20 cellular contexts compared by ENCODE assay signal in genomic region chr2:111675419-111676194, GRCh38.
DNase-seq lines count a peak whose midpoint lies in the region; ATAC-seq, FAIRE-seq and TF ChIP-seq lines count a peak whose summit lies in the region.
"Had no signal": no experiment of that assay in that cellular context is flagged by ENCODE, and none has a peak within 500 bp of the region (broad histone marks: within the 10 kb centered on the region; RNA-seq: fewer than 3 reads in every experiment).

No MANE protein-coding gene starts in this region.

- no peak overlapping the region for H3K4me3 ChIP-seq in MM.1S (ENCODE audit: low read length)
- no peak overlapping the region for H3K4me3 ChIP-seq in K562
- no peak overlapping the region for H3K4me3 ChIP-seq in osteoblast (ENCODE audit: insufficient read depth, low read length)
- H3K4me3 ChIP-seq: prostate gland, upper lobe of left lung had no signal

- no peak for FAIRE-seq in K562 (lab: Jason Lieb, UNC)
- FAIRE-seq: A204.1, endothelial cell of umbilical vein had no signal

- no peaks in the 10 kb centered on the region for H3K79me2 ChIP-seq in MM.1S (ENCODE audit: low read length)
- H3K79me2 ChIP-seq in K562 (ENCODE audit: control insufficient read depth, insufficient read depth, low read length): no peaks in the 10 kb centered on the region
- H3K79me2 ChIP-seq in osteoblast (ENCODE audit: insufficient read depth, low read length): no peaks in the 10 kb centered on the region

- no peaks in the 10 kb centered on the region for H3K9me1 ChIP-seq in K562 (ENCODE audit: control insufficient read depth, insufficient read depth, low read length)

- intact Hi-C loops in K562 (cut with micrococcal nuclease): no loop called here
- intact Hi-C loops in activated T-helper 2 cell treated with anti-CD3 and anti-CD28 coated beads, Interferon-gamma antibody, Interleukin-2, Interleukin-4, amounts not matched to agents 10 μg/mL and 5 μg/mL and 100 μg/mL, durations not matched to agents 14 hours and 24 hours and 36 hours (cut with micrococcal nuclease): no loop called here

- no peaks in the 10 kb centered on the region for H3K9me3 Mint-ChIP-seq in activated T-helper 2 cell treated with anti-CD3 and anti-CD28 coated beads, Interferon-gamma antibody, Interleukin-2, Interleukin-4, amounts not matched to agents 10 μg/mL and 5 μg/mL and 100 μg/mL, durations not matched to agents 14 hours and 24 hours and 36 hours
- H3K9me3 Mint-ChIP-seq: CD8-positive, alpha-beta T cell; naive B cell; stimulated activated memory B cell treated with anti-CD40 and anti-IgM and Interleukin-4, amounts not matched to agents 10 μg/mL and 1 μg/mL and 100 μg/mL, for 72 hours had no signal

- no peaks in the 10 kb centered on the region for H3K9me3 ChIP-seq in MM.1S (replicated peaks; ENCODE audit: insufficient read depth, low read length)
- H3K9me3 ChIP-seq in K562 (replicated peaks; ENCODE audit: control insufficient read depth, insufficient read depth, low read depth, low read length): no peaks in the 10 kb centered on the region
- no peaks in the 10 kb centered on the region for H3K9me3 ChIP-seq in osteoblast (ENCODE audit: low read depth, low read length)
- H3K9me3 ChIP-seq: gastrocnemius medialis, prostate gland, upper lobe of left lung had no signal

- H3F3A ChIP-seq in MM.1S (ENCODE audit: insufficient read depth, low read length): peaks cover 21% of the 10 kb centered on the region

- H4K20me1 ChIP-seq in MM.1S (ENCODE audit: insufficient read depth, low read length): no peaks in the 10 kb centered on the region
- no peaks in the 10 kb centered on the region for H4K20me1 ChIP-seq in K562 (replicated peaks; ENCODE audit: control insufficient read depth, insufficient read depth, low read length)
- H4K20me1 ChIP-seq in osteoblast (ENCODE audit: insufficient read depth, low read length): no peaks in the 10 kb centered on the region

- WGBS in K562 (ENCODE audit: insufficient coverage, low coverage, missing lambda C conversion rate): 62% methylated on average over 10 of the region's 10 CpGs

- H2AFZ ChIP-seq in MM.1S (ENCODE audit: low read length) (peak overlapping the region; percentile 28; the same call in 1 of the 2 replicates), K562 (ENCODE audit: low read depth, low read length) (0 out of 2 replicates have a peak overlapping the region, but pooled peaks have one; percentile 21), osteoblast (ENCODE audit: low read length) (no peak overlapping the region)

- BruUV-seq in K562 (replicated peaks; lab: Mats Ljungman, UMichigan): no TSS peak

- no peak for TF ChIP-seq POLR2A in K562 (conservative IDR thresholded peaks at IDR 0.05)

- H3K36me3 Mint-ChIP-seq in activated T-helper 2 cell treated with anti-CD3 and anti-CD28 coated beads, Interferon-gamma antibody, Interleukin-2, Interleukin-4, amounts not matched to agents 10 μg/mL and 5 μg/mL and 100 μg/mL, durations not matched to agents 14 hours and 24 hours and 36 hours (ENCODE audit: low read depth): no peaks in the 10 kb centered on the region
- H3K36me3 Mint-ChIP-seq: CD8-positive, alpha-beta T cell; naive B cell; stimulated activated memory B cell treated with anti-CD40 and anti-IgM and Interleukin-4, amounts not matched to agents 10 μg/mL and 1 μg/mL and 100 μg/mL, for 72 hours had no signal

- peaks cover 34% of the 10 kb centered on the region for H3K27me3 Mint-ChIP-seq in activated T-helper 2 cell treated with anti-CD3 and anti-CD28 coated beads, Interferon-gamma antibody, Interleukin-2, Interleukin-4, amounts not matched to agents 10 μg/mL and 5 μg/mL and 100 μg/mL, durations not matched to agents 14 hours and 24 hours and 36 hours (ENCODE audit: low read depth)

- H3K4me1 ChIP-seq in MM.1S (ENCODE audit: low read length) (peaks cover 64% of the 10 kb centered on the region), K562 (replicated peaks in 1 of 2; ENCODE audit: control insufficient read depth in 2 of 2, insufficient read depth in 2 of 2, low read length in 2 of 2) (no peaks in the 10 kb centered on the region; a peak in 1 of 5 replicates), osteoblast (ENCODE audit: insufficient read depth, low read length) (peaks cover 18% of the 10 kb centered on the region)
- H3K4me1 ChIP-seq: prostate gland had no signal

- TF ChIP-seq CTCF in MM.1S (IDR thresholded peaks at IDR 0.05; ENCODE audit: low read length) (no peak), K562 (IDR thresholded peaks at IDR 0.05 in 2 of 3, conservative IDR thresholded peaks at IDR 0.05 in 1 of 3; ENCODE audit: insufficient read depth in 2 of 3, low read depth in 1 of 3, low read length in 3 of 3) (no peak), osteoblast (IDR thresholded peaks at IDR 0.05; ENCODE audit: extremely low read depth, low read depth, low read length) (no peak)

- no peaks in the 10 kb centered on the region for H3K9me2 ChIP-seq in MM.1S (replicated peaks; ENCODE audit: insufficient read depth, low read length)

- H3K4me2 ChIP-seq in MM.1S (ENCODE audit: low read depth, low read length) (peak overlapping the region; percentile 62), K562 (ENCODE audit: insufficient read depth, low read length) (no peak overlapping the region; the same call in 1 of the 2 replicates), osteoblast (ENCODE audit: insufficient read depth, low read length) (peak overlapping the region; percentile 15)

- H3K27ac ChIP-seq in MM.1S (ENCODE audit: low read length) (peak overlapping the region; percentile 56; the same call in 1 of the 2 replicates), K562 (ENCODE audit: extremely low read depth, low read depth, low read length) (no peak overlapping the region), osteoblast (ENCODE audit: low read depth, low read length) (no peak overlapping the region)
- H3K27ac ChIP-seq: prostate gland had no signal

- DNase-seq in NCI-H2171 treated with DMSO at 0.1 percent for 48 hours (lab: John Stamatoyannopoulos, UW) (peak; percentile 31), NCI-H2171 (lab: John Stamatoyannopoulos, UW) (no peak), MM.1S (peak; percentile 38), K562 (ENCODE audit: extremely low read depth in 1 of 4, low spot score in 3 of 4) (no peak), osteoblast (ENCODE audit: insufficient read length, low spot score, missing footprints) (no peak)
- DNase-seq in activated T-helper 2 cell treated with anti-CD3 and anti-CD28 coated beads, Interferon-gamma antibody, Interleukin-2, Interleukin-4, amounts not matched to agents 10 μg/mL and 5 μg/mL and 100 μg/mL, durations not matched to agents 14 hours and 24 hours and 36 hours (ENCODE audit: low spot score): no peak
- DNase-seq: activated naive CD4-positive, alpha-beta T cell; CD8-positive, alpha-beta T cell; gastrocnemius medialis; naive B cell; NCI-H2029 treated with DMSO at 0.1 percent for 48 hours; NCI-H748 treated with DMSO at 0.1 percent for 48 hours; stimulated activated CD4-positive, alpha-beta T cell treated with anti-CD3 and anti-CD28 coated beads, Interleukin-12 subunit alpha, Interleukin-12 subunit beta, amount 100 ng/mL, for 4 hours; upper lobe of left lung had no signal

- no peaks in the 10 kb centered on the region for H3K36me3 ChIP-seq in MM.1S (replicated peaks; ENCODE audit: insufficient read depth, low read length)
- H3K36me3 ChIP-seq in K562 (ENCODE audit: control insufficient read depth, insufficient read depth, low read length): no peaks in the 10 kb centered on the region
- no peaks in the 10 kb centered on the region for H3K36me3 ChIP-seq in osteoblast (ENCODE audit: insufficient read depth, low read length)
- H3K36me3 ChIP-seq: gastrocnemius medialis, prostate gland, upper lobe of left lung had no signal

- H3K9ac ChIP-seq in MM.1S (ENCODE audit: low read length) (no peak overlapping the region), K562 (ENCODE audit: insufficient read depth in 1 of 2, low read depth in 2 of 2, low read length in 2 of 2) (no peak overlapping the region)

- no peak for TF ChIP-seq RAD21 in K562 (CRISPR knock-in tag; conservative IDR thresholded peaks at IDR 0.05 in 1 of 2, IDR thresholded peaks at IDR 0.05 in 1 of 2)

- no peak overlapping the region for H3K4me3 Mint-ChIP-seq in activated T-helper 2 cell treated with anti-CD3 and anti-CD28 coated beads, Interferon-gamma antibody, Interleukin-2, Interleukin-4, amounts not matched to agents 10 μg/mL and 5 μg/mL and 100 μg/mL, durations not matched to agents 14 hours and 24 hours and 36 hours (ENCODE audit: low read depth)
- H3K4me3 Mint-ChIP-seq: CD8-positive, alpha-beta T cell; naive B cell; stimulated activated memory B cell treated with anti-CD40 and anti-IgM and Interleukin-4, amounts not matched to agents 10 μg/mL and 1 μg/mL and 100 μg/mL, for 72 hours had no signal

- H3K4me1 Mint-ChIP-seq in activated T-helper 2 cell treated with anti-CD3 and anti-CD28 coated beads, Interferon-gamma antibody, Interleukin-2, Interleukin-4, amounts not matched to agents 10 μg/mL and 5 μg/mL and 100 μg/mL, durations not matched to agents 14 hours and 24 hours and 36 hours (ENCODE audit: low read depth): peaks cover 6% of the 10 kb centered on the region

- H3K27me3 ChIP-seq in MM.1S (replicated peaks; ENCODE audit: insufficient read depth, low read length): no peaks in the 10 kb centered on the region
- H3K27me3 ChIP-seq in K562 (ENCODE audit: control insufficient read depth in 2 of 2, insufficient read depth in 2 of 2, low read length in 2 of 2): no peaks in the 10 kb centered on the region
- no peaks in the 10 kb centered on the region for H3K27me3 ChIP-seq in osteoblast (ENCODE audit: insufficient read depth, low read length)
- H3K27me3 ChIP-seq: gastrocnemius medialis, upper lobe of left lung had no signal

- POLR2A ChIA-PET in K562 (lab: Yijun Ruan, JAX): interaction anchor here (1.9 kb wide), 1 partner anchor 16 kb away, joined by 4 read pairs; no protein-coding TSS in a partner anchor

- ATAC-seq in K562 (no peak), GM18873 (IDR thresholded peaks at IDR 0.05; ENCODE audit: low FRiP score, unreplicated experiment) (no peak), GM18517 (IDR thresholded peaks at IDR 0.05; ENCODE audit: unreplicated experiment) (no peak)
- ATAC-seq: CD8-positive, alpha-beta T cell; stimulated activated memory B cell treated with anti-CD40 and anti-IgM and Interleukin-4, amounts not matched to agents 10 μg/mL and 1 μg/mL and 100 μg/mL, for 72 hours had no signal

- no peak overlapping the region for H3K27ac Mint-ChIP-seq in activated T-helper 2 cell treated with anti-CD3 and anti-CD28 coated beads, Interferon-gamma antibody, Interleukin-2, Interleukin-4, amounts not matched to agents 10 μg/mL and 5 μg/mL and 100 μg/mL, durations not matched to agents 14 hours and 24 hours and 36 hours
- H3K27ac Mint-ChIP-seq: CD8-positive, alpha-beta T cell; stimulated activated memory B cell treated with anti-CD40 and anti-IgM and Interleukin-4, amounts not matched to agents 10 μg/mL and 1 μg/mL and 100 μg/mL, for 72 hours had no signal

- in situ Hi-C loops in K562 (cut with MboI): no loop called here

- no peak for TF ChIP-seq EP300 in K562 (IDR thresholded peaks at IDR 0.05; ENCODE audit: low read length)

- CTCF ChIA-PET in K562 (lab: Yijun Ruan, JAX; ENCODE audit: low intra/inter-chr PET ratio): no interaction called here

TF ChIP-seq in K562, 482 proteins besides CTCF, POLR2A, EP300 and RAD21 (continues in another document):
- no peak for TF ChIP-seq NCOA2 (IDR thresholded peaks at IDR 0.05; ENCODE audit: partially characterized antibody in 2 of 2)
- peak; percentile 40; the same call in 1 of the 2 replicates for TF ChIP-seq MAFK (IDR thresholded peaks at IDR 0.05; ENCODE audit: low read length)
- no peak for TF ChIP-seq KDM2B (CRISPR knock-in tag; IDR thresholded peaks at IDR 0.05)

Comparison
In these comparisons a context has a peak if more than half of its experiments do, and no peak if none do; other contexts are left out.
1. DNase-seq: peak in NCI-H2171 treated with DMSO at 0.1 percent for 48 hours (single experiment) and MM.1S (single experiment); none in NCI-H2171 (single experiment), K562 (0 of 4), osteoblast (single experiment) and activated T-helper 2 cell treated with anti-CD3 and anti-CD28 coated beads, Interferon-gamma antibody, Interleukin-2, Interleukin-4, amounts not matched to agents 10 μg/mL and 5 μg/mL and 100 μg/mL, durations not matched to agents 14 hours and 24 hours and 36 hours (single experiment).